ENCODE assay signal across 8 cellular contexts in the genomic region with DNA sequence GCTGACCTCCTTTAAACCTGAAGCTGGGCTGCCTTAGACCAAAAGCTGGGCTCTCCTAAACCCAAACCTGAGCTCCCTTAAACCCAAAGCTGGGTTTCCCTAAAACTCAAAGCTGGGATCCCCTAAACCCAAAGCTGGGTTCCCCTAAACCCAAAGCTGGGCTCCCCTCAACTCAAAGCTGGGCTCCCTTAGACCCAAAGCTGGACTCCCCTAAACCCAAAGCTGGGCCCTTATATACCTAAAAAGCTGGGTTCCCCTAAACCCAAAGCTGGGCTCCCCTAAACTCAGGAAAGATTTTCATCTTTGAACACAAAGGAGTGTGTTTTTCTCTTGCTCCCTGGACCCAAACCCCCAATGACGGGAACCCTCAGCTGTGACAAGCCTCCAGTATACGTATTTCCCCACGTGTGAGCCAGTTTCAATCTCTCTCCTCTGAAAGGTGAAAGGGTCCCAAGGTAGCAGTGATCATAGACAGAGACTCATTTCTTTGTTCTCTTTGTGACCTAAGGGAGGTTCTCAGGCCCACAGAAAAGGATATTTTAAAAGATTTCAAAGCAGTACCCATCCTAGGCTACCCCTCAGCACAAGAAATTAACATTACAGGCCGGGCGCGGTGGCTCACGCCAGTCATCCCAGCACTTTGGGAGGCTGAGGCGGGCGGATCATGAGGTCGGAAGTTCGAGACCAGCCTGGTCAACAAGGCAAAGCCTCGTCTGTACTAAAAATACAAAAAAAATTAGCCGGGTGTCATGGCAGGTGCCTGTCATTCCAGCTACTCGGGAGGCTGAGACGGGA. TPM values are rescaled to one million over a fixed set of nuclear protein-coding genes. Genes with fewer than 3 reads are reported as not detected.
DNase-seq lines count a peak whose midpoint lies in the region; ATAC-seq and TF ChIP-seq lines count a peak whose summit lies in the region.
"Had no signal": no experiment of that assay in that cellular context is flagged by ENCODE, and none has a peak within 500 bp of the region (broad histone marks: within the 10 kb centered on the region; RNA-seq: fewer than 3 reads in every experiment).

No MANE protein-coding gene starts in this region.

- no CpG with 5 or more reads among the region's 15 CpGs for WGBS in H9 (ENCODE audit: extremely low coverage, insufficient read length, low lambda C conversion rate)
- WGBS in endodermal cell (ENCODE audit: insufficient coverage in 1 of 2, insufficient read length in 1 of 2), 2 experiments = 75 to 90% methylated on average over 15 of the region's 15 CpGs

- H3K9me2 ChIP-seq in Karpas-422 (replicated peaks; ENCODE audit: insufficient read depth, low read length) = no peaks in the 10 kb centered on the region

- DNase-seq in H9 = no peak
- no peak for DNase-seq in Karpas-422
- no peak for DNase-seq in cerebellum (ENCODE audit: low spot score)
- DNase-seq in endodermal cell = no peak
- DNase-seq in mesothelial cell of epicardium (ENCODE audit: low spot score in 2 of 2, unreplicated experiment in 2 of 2) = no peak
- DNase-seq: T-helper 9 cell had no signal

- H3K23me2 ChIP-seq in H9 (ENCODE audit: insufficient read length, low read depth, low read length, poor library complexity, severe bottlenecking) = peaks cover 3% of the 10 kb centered on the region

- H3K23ac ChIP-seq in H9 (ENCODE audit: insufficient read length, low read depth, low read length) = no peak overlapping the region

- no peak overlapping the region for H3K4ac ChIP-seq in H9 (ENCODE audit: low read depth, low read length)

- peak overlapping the region in 1 of 3 experiments; percentile 49; a peak in 1 of 7 replicates for H3K27ac Mint-ChIP-seq in H9
- no peak overlapping the region for H3K27ac Mint-ChIP-seq in endodermal cell
- no peak overlapping the region for H3K27ac Mint-ChIP-seq in mesothelial cell of epicardium

- no peak overlapping the region for H3K18ac ChIP-seq in H9 (ENCODE audit: insufficient read length, low read depth, low read length)

- H2AFZ ChIP-seq in H9 (ENCODE audit: low read length) (no peak overlapping the region), Karpas-422 (ENCODE audit: low read length) (no peak overlapping the region)

- H3K56ac ChIP-seq in H9 (ENCODE audit: insufficient read length, low read depth, low read length) = no peak overlapping the region

- H3K4me1 Mint-ChIP-seq in H9 (peaks cover 8 to 9% of the 10 kb centered on the region in 2 experiments), endodermal cell (peaks cover 5% of the 10 kb centered on the region), mesothelial cell of epicardium (peaks cover 4% of the 10 kb centered on the region)

- no peak overlapping the region for H2BK12ac ChIP-seq in H9 (ENCODE audit: insufficient read length, low read depth, low read length)

- H3K36me3 ChIP-seq in Karpas-422 (ENCODE audit: insufficient read depth, low read length) (peaks cover 46% of the 10 kb centered on the region), neutrophil (peaks cover 13% of the 10 kb centered on the region), endodermal cell (ENCODE audit: control insufficient read depth, insufficient read depth, low read length) (no peaks in the 10 kb centered on the region)

- H3K9ac ChIP-seq in H9 (ENCODE audit: extremely low read depth, insufficient read length, low read length) (no peak overlapping the region), Karpas-422 (ENCODE audit: low read length) (peak overlapping the region; percentile 64), endodermal cell (ENCODE audit: extremely low read depth, low read length, poor library complexity, severe bottlenecking) (no peak overlapping the region)

- ATAC-seq in GM18868 (IDR thresholded peaks at IDR 0.05; ENCODE audit: unreplicated experiment) = peak; percentile 73

- H3K4me1 ChIP-seq in H9 (ENCODE audit: insufficient read depth, low read length) (peaks cover 2% of the 10 kb centered on the region; the same call in 1 of the 2 replicates), Karpas-422 (ENCODE audit: low read length) (peaks cover 80% of the 10 kb centered on the region), neutrophil (ENCODE audit: control insufficient read depth in 1 of 2, insufficient read depth in 1 of 2, low read depth in 1 of 2, low read length in 1 of 2) (peaks cover 44 to 48% of the 10 kb centered on the region in 2 experiments), endodermal cell (ENCODE audit: control insufficient read depth, insufficient read depth, low read length) (no peaks in the 10 kb centered on the region)

- H3K36me3 Mint-ChIP-seq in H9 (ENCODE audit: insufficient read depth in 1 of 3, low read depth in 3 of 3) = peaks cover 0 to 14% (median 5%) of the 10 kb centered on the region in 3 experiments; a peak in 4 of 7 replicates
- no peaks in the 10 kb centered on the region for H3K36me3 Mint-ChIP-seq in endodermal cell (ENCODE audit: low read depth)
- H3K36me3 Mint-ChIP-seq in mesothelial cell of epicardium = no peaks in the 10 kb centered on the region

- H3K27me3 Mint-ChIP-seq in H9 (ENCODE audit: low read depth) (peaks cover 9% of the 10 kb centered on the region), endodermal cell (ENCODE audit: insufficient read depth) (peaks cover 7% of the 10 kb centered on the region), mesothelial cell of epicardium (ENCODE audit: low read depth) (no peaks in the 10 kb centered on the region)

- H3K27me3 ChIP-seq in H9 (ENCODE audit: insufficient read depth, low read length) (no peaks in the 10 kb centered on the region), Karpas-422 (ENCODE audit: low read length) (no peaks in the 10 kb centered on the region), neutrophil (no peaks in the 10 kb centered on the region), endodermal cell (ENCODE audit: control insufficient read depth, insufficient read depth, low read length, poor library complexity, severe bottlenecking) (no peaks in the 10 kb centered on the region)

- no peak overlapping the region for H4K91ac ChIP-seq in H9 (ENCODE audit: insufficient read length, low read depth, low read length)

- no peak overlapping the region for H3K14ac ChIP-seq in H9 (ENCODE audit: insufficient read depth, low read length)

- H4K20me1 ChIP-seq in H9 (ENCODE audit: control insufficient read depth, insufficient read depth, insufficient read length) (no peaks in the 10 kb centered on the region), Karpas-422 (ENCODE audit: insufficient read depth, low read depth, low read length) (no peaks in the 10 kb centered on the region)

- H3K9me3 Mint-ChIP-seq in H9 (peaks cover 22% of the 10 kb centered on the region in 2 experiments), endodermal cell (peaks cover 23% of the 10 kb centered on the region), mesothelial cell of epicardium (peaks cover 13% of the 10 kb centered on the region)

- H3K79me2 ChIP-seq in H9 (ENCODE audit: insufficient read depth, low read length) (no peaks in the 10 kb centered on the region), Karpas-422 (ENCODE audit: low read length) (peaks cover 46% of the 10 kb centered on the region)

- no peaks in the 10 kb centered on the region for H3K79me1 ChIP-seq in H9 (ENCODE audit: insufficient read depth, low read depth, low read length, poor library complexity, severe bottlenecking)

- no peak overlapping the region for H2BK20ac ChIP-seq in H9 (ENCODE audit: low read depth, low read length, poor library complexity, severe bottlenecking)

- H3K4me3 ChIP-seq in Karpas-422 (ENCODE audit: low read length) (0 out of 2 replicates have a peak overlapping the region, but pooled peaks have one; percentile 0), neutrophil (ENCODE audit: low read depth in 1 of 2, low read length in 1 of 2) (no peak overlapping the region), endodermal cell (ENCODE audit: low read length) (no peak overlapping the region)

- H3K4me2 ChIP-seq in H9 (ENCODE audit: insufficient read depth, insufficient read length, low read length) (no peak overlapping the region), Karpas-422 (ENCODE audit: low read depth, low read length, poor library complexity, severe bottlenecking) (peak overlapping the region; percentile 46)

- no peak overlapping the region for H2BK120ac ChIP-seq in H9 (ENCODE audit: low read depth, low read length, poor library complexity, severe bottlenecking)

- H3K4me3 Mint-ChIP-seq in H9 (no peak overlapping the region), endodermal cell (no peak overlapping the region), mesothelial cell of epicardium (no peak overlapping the region)

- H3T11ph ChIP-seq in H9 (ENCODE audit: low read length) = peak overlapping the region; percentile 47

- H2BK5ac ChIP-seq in H9 (ENCODE audit: insufficient read length, low read length) = no peak overlapping the region

- no peak overlapping the region for H4K8ac ChIP-seq in H9 (replicated peaks; ENCODE audit: insufficient read length, low read depth, low read length)

- TF ChIP-seq CTCF in H9 (conservative IDR thresholded peaks at IDR 0.05) = no peak
- no peak for TF ChIP-seq CTCF in neutrophil (IDR thresholded peaks at IDR 0.05)
- no peak for TF ChIP-seq CTCF in endodermal cell (conservative IDR thresholded peaks at IDR 0.05)
- no peak for TF ChIP-seq CTCF in mesothelial cell of epicardium (IDR thresholded peaks at IDR 0.05; ENCODE audit: unreplicated experiment)

- no peak overlapping the region for H4K5ac ChIP-seq in H9 (ENCODE audit: insufficient read length, low read depth, low read length)

- no peak overlapping the region for H2BK15ac ChIP-seq in H9 (ENCODE audit: low read depth, low read length)

- no peaks in the 10 kb centered on the region for H3K9me3 ChIP-seq in H9 (ENCODE audit: control insufficient read depth, low read depth, low read length)
- H3K9me3 ChIP-seq in Karpas-422 (ENCODE audit: low read length) = peaks cover 4% of the 10 kb centered on the region; the same call in 1 of the 2 replicates
- no peaks in the 10 kb centered on the region for H3K9me3 ChIP-seq in neutrophil
- H3K9me3 ChIP-seq in endodermal cell (ENCODE audit: control insufficient read depth, low read length) = peaks cover 13% of the 10 kb centered on the region

- H2AK5ac ChIP-seq in H9 (ENCODE audit: insufficient read length, low read length) = no peak overlapping the region

- H3K27ac ChIP-seq in H9 (ENCODE audit: insufficient read length, low read depth, low read length) = no peak overlapping the region
- peak overlapping the region; percentile 100 for H3K27ac ChIP-seq in Karpas-422 (ENCODE audit: low read length)
- peak overlapping the region; percentile 83 for H3K27ac ChIP-seq in neutrophil
- H3K27ac ChIP-seq in endodermal cell (ENCODE audit: low read depth, low read length) = no peak overlapping the region

RNA-seq across cellular contexts. Expression of gene ASMTL, which starts 31.3 kb away (rescaled TPM):
- 59.8 and 64.2 TPM in 2 replicates for total RNA-seq in H9 (2021)
- 18.4 and 51.0 TPM in 2 replicates for total RNA-seq in Karpas-422 (2014; rRNA removed; shearing (Covaris generic); ENCODE audit: low replicate concordance)
- 9.0 TPM for total RNA-seq in cerebellum
- 10 to 100 TPM; 46.7 to 80.9 TPM for total RNA-seq in endodermal cell
- 48.3 TPM for polyA plus RNA-seq in endodermal cell (2013, experiment 1 of 2)
- 43.1 TPM for polyA plus RNA-seq in endodermal cell (2013, experiment 2 of 2)
- total RNA-seq in mesothelial cell of epicardium = 30.1 to 31.9 TPM (median 31.2 TPM) in 3 replicates

RNA-seq across cellular contexts. Expression of gene P2RY8, which starts 52.9 kb away (rescaled TPM):
- total RNA-seq in H9 (2021) (not detected in 2 replicates), cerebellum (0.09 TPM), endodermal cell (not detected), mesothelial cell of epicardium (not detected in 3 replicates)
- total RNA-seq in Karpas-422 (2014; rRNA removed; shearing (Covaris generic); ENCODE audit: low replicate concordance) = 87.1 and 130 TPM in 2 replicates
- 0.07 TPM for polyA plus RNA-seq in endodermal cell (2013, experiment 1 of 2)
- 0.04 TPM for polyA plus RNA-seq in endodermal cell (2013, experiment 2 of 2)

Comparison
In these comparisons a context has a peak if more than half of its experiments do, and no peak if none do; other contexts are left out.
1. H3K27ac ChIP-seq: peak in Karpas-422 (single experiment) and neutrophil (single experiment); none in H9 (single experiment) and endodermal cell (single experiment).
2. RNA of gene P2RY8, which starts 52.9 kb away (total RNA-seq): 87.1 to 130 TPM in Karpas-422; 0.09 TPM in cerebellum (single experiment), not detected in mesothelial cell of epicardium, not detected in H9 and not detected in endodermal cell; every median in the first group is over 10 times any median in the second.